In genomic region chr10:51358227-51358626, GRCh38 we compare ENCODE assay signal across 29 cellular contexts.
"Had no signal": no experiment of that assay in that cellular context is flagged by ENCODE, and none has a peak within 500 bp of the region (broad histone marks: within the 10 kb centered on the region; RNA-seq: fewer than 3 reads in every experiment).

No MANE protein-coding gene starts in this region.

- ATAC-seq: activated CD8-positive, alpha-beta T cell treated with anti-CD3 and anti-CD28 coated beads for 36 hours; activated naive CD4-positive, alpha-beta T cell treated with anti-CD3 and anti-CD28 coated beads, Interleukin-2, amount 50 U/mL, for 72 hours; activated T-cell treated with anti-CD3 and anti-CD28 coated beads, Interleukin-2, amount 50 U/mL, for 4 hours; activated T-cell treated with anti-CD3 and anti-CD28 coated beads, Interleukin-2, amount 50 U/mL, for 72 hours; activated T-helper 17 cell treated with anti-CD3 and anti-CD28 coated beads, Interleukin-2, amount 50 U/mL, for 72 hours had no signal

- H3K9me3 ChIP-seq: adrenal gland had no signal

- H3K4me3 ChIP-seq: adrenal gland had no signal

- H3K27me3 ChIP-seq: adrenal gland had no signal

- H3K4me1 ChIP-seq: adrenal gland had no signal

- DNase-seq: activated B cell treated with CpG ODN at 0.5 μM for 24 hours; activated CD4-positive, alpha-beta memory T cell treated with anti-CD3 and anti-CD28 coated beads for 36 hours; activated CD4-positive, alpha-beta T cell treated with anti-CD3 and anti-CD28 coated beads for 4 hours; activated CD4-positive, alpha-beta T cell treated with anti-CD3 and anti-CD28 coated beads, Interleukin-2, amount 10 ng/mL, durations not matched to agents 24 days and 14 days; activated CD4-positive, alpha-beta T cell treated with anti-CD3 and anti-CD28 coated beads, Interleukin-2, amount 50 U/mL, for 1 hour; activated CD4-positive, alpha-beta T cell treated with anti-CD3 and anti-CD28 coated beads, Interleukin-2, amount 50 U/mL, for 4 hours; activated CD4-positive, CD25-positive, alpha-beta regulatory T cell treated with anti-CD3 and anti-CD28 coated beads, Interleukin-2, amount 50 U/mL, for 72 hours; activated CD8-positive, alpha-beta memory T cell treated with anti-CD3 and anti-CD28 coated beads, Interleukin-2, amount 50 U/mL, for 4 hours; activated CD8-positive, alpha-beta T cell treated with anti-CD3 and anti-CD28 coated beads for 36 hours; activated effector memory CD4-positive, alpha-beta T cell treated with anti-CD3 and anti-CD28 coated beads, Interleukin-2, amount 50 U/mL, for 16 hours; activated gamma-delta T cell treated with Interleukin-2 at 50 U/mL for 16 hours; activated naive CD4-positive, alpha-beta T cell; activated naive CD4-positive, alpha-beta T cell treated with anti-CD3 and anti-CD28 coated beads for 36 hours; activated naive CD4-positive, alpha-beta T cell treated with anti-CD3 and anti-CD28 coated beads, Interleukin-2, amount 50 U/mL, for 16 hours; activated naive CD8-positive, alpha-beta T cell treated with anti-CD3 and anti-CD28 coated beads for 36 hours; activated T-cell treated with anti-CD3 and anti-CD28 coated beads for 4 hours; activated T-cell treated with anti-CD3 and anti-CD28 coated beads, Interleukin-2, amount 50 U/mL, for 1 hour; activated T-cell treated with anti-CD3 and anti-CD28 coated beads, Interleukin-2, amount 50 U/mL, for 4 hours; activated T-cell treated with anti-CD3 and anti-CD28 coated beads, Interleukin-2, amount 50 U/mL, for 72 hours; adrenal gland; amniotic stem cell; aorta; central memory CD4-positive, alpha-beta T cell; T-helper 1 cell; T-helper 2 cell; T-helper 9 cell had no signal

- H3K36me3 ChIP-seq: adrenal gland had no signal

- H3K27ac ChIP-seq: adrenal gland, VCaP had no signal
